In genomic region chr7:128409435-128410091, GRCh38 we compare ENCODE assay signal across 8 cellular contexts.
A peak's percentile ranks its signal among the peaks of the same experiment; 100 is the strongest.
DNase-seq lines count a peak whose midpoint lies in the region; ATAC-seq lines count a peak whose summit lies in the region.

Gene IMPDH1, minus strand, starts transcription at chr7:128409982. Its CDS starts 81 bp downstream, at chr7:128409901.

- ATAC-seq in GM19467 (IDR thresholded peaks at IDR 0.05; ENCODE audit: unreplicated experiment), result peak; percentile 79

- peak; percentile 69 for DNase-seq in DMS 273 treated with DMSO at 0.1 percent for 48 hours (lab: John Stamatoyannopoulos, UW)
- peak; percentile 86 for DNase-seq in HK-2 (ENCODE audit: unreplicated experiment)
- DNase-seq in SHP77 (lab: John Stamatoyannopoulos, UW), result peak; percentile 37 to 51
- DNase-seq in activated gamma-delta T cell treated with Interleukin-2 at 50 U/mL for 16 hours, result peak; percentile 79
- DNase-seq in germinal center (ENCODE audit: low spot score), result peak; percentile 93
- DNase-seq in nucleus accumbens (lab: John Stamatoyannopoulos, UW), result peak in 53 of 56 donors; percentile 15 to 89 (median 72)
- DNase-seq in substantia nigra (lab: John Stamatoyannopoulos, UW), result peak in 48 of 49 donors; percentile 17 to 90 (median 66)

- H3K27ac ChIP-seq in substantia nigra (ENCODE audit: low read depth, low read length, poor library complexity, severe bottlenecking), result peak within 1 kb of the TSS; percentile 59

Comparison
In these comparisons a context has a peak if more than half of its experiments do, and no peak if none do; other contexts are left out.
1. Peak in every context shown above with its lines: DNase-seq, ATAC-seq and H3K27ac ChIP-seq.